Comparison of ENCODE assay signal across 23 cellular contexts in the genomic region with DNA sequence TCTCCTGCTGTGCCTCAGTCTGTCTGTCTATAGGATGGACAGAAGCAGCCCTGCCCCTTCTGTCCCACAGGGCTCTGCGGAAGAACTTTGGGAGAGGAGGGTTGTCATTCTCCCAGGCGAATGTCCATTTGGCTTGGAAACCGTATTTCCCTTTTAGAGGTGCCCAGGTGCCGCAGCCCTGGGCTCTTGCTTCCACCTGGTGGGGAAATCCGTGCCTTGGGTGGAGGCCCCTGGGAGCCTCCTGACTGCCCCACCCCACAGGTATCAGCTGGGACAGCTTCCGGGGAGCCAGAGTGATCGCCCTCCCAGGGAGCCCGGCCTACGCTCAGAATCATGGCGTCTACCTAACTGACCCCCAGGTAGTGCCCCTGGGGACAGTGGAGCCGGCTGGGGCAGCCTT. TPM values are rescaled to one million over a fixed set of nuclear protein-coding genes. Genes with fewer than 3 reads are reported as not detected.
DNase-seq lines count a peak whose midpoint lies in the region; ATAC-seq and TF ChIP-seq lines count a peak whose summit lies in the region.
"Had no signal": no experiment of that assay in that cellular context is flagged by ENCODE, and none has a peak within 500 bp of the region (broad histone marks: within the 10 kb centered on the region; RNA-seq: fewer than 3 reads in every experiment).

No MANE protein-coding gene starts in this region.

- no peak overlapping the region for H3K9ac ChIP-seq in OCI-LY3 (ENCODE audit: low read length)
- H3K9ac ChIP-seq: GM23248 had no signal

- no peaks in the 10 kb centered on the region for H3K9me3 ChIP-seq in OCI-LY3 (ENCODE audit: insufficient read depth, low read length)

- H4K20me1 ChIP-seq in OCI-LY3 (ENCODE audit: insufficient read depth, low read length), result no peaks in the 10 kb centered on the region

- H3K4me1 ChIP-seq in OCI-LY3 (ENCODE audit: low read length), result peaks cover 5% of the 10 kb centered on the region; the same call in 1 of the 2 replicates

- ATAC-seq in left colon, result peak; percentile 72
- no peak for ATAC-seq in HG02840 (IDR thresholded peaks at IDR 0.05; ENCODE audit: low FRiP score, unreplicated experiment)
- ATAC-seq: effector memory CD8-positive, alpha-beta T cell; left lobe of liver; natural killer cell treated with Interleukin-12 subunit alpha and Interleukin-12 subunit beta and Interleukin-15 and Interleukin-18, amount 100 ng/mL, for 72 hours; PC-3; T-cell had no signal

- H3K4me3 ChIP-seq in GM06990 (replicated peaks; ENCODE audit: low read depth, low read length) (no peak overlapping the region), OCI-LY3 (ENCODE audit: low read length) (no peak overlapping the region)
- H3K4me3 ChIP-seq: GM23248 had no signal

- DNase-seq in GM06990 (ENCODE audit: extremely low read depth, insufficient read length) (no peak), left colon (no peak), endothelial cell (ENCODE audit: low spot score) (no peak), ecto neural progenitor cell (ENCODE audit: low spot score) (no peak)
- DNase-seq: activated CD4-positive, alpha-beta T cell treated with anti-CD3 and anti-CD28 coated beads for 48 hours; activated naive CD8-positive, alpha-beta T cell treated with anti-CD3 and anti-CD28 coated beads for 36 hours; effector memory CD8-positive, alpha-beta T cell; glutamatergic neuron; GM23248; NCI-H1048; NCI-H2029; NCI-H345; PC-3; stimulated activated CD4-positive, alpha-beta T cell treated with anti-CD3 and anti-CD28 coated beads, Interleukin-2, amount 100 ng/mL, for 24 hours; stimulated activated naive CD4-positive, alpha-beta T cell treated with Interleukin-2 at 50 U/mL for 16 hours; T-cell had no signal

- H3K27ac ChIP-seq in OCI-LY3 (ENCODE audit: low read length), result no peak overlapping the region
- H3K27ac ChIP-seq: C4-2B, GM23248 had no signal

- intact Hi-C loops in left colon (cut with DNase I, micrococcal nuclease), result no loop called here

- H3K27ac Mint-ChIP-seq in endothelial cell (ENCODE audit: unreplicated experiment), result no peak overlapping the region
- H3K27ac Mint-ChIP-seq: activated naive CD8-positive, alpha-beta T cell treated with anti-CD3 and anti-CD28 coated beads for 36 hours; activated T-helper 2 cell treated with anti-CD3 and anti-CD28 coated beads, Interferon-gamma antibody, Interleukin-2, Interleukin-4, amounts not matched to agents 10 μg/mL and 5 μg/mL and 100 μg/mL, durations not matched to agents 14 hours and 24 hours and 36 hours; mesothelial cell of epicardium; natural killer cell treated with Interleukin-12 subunit alpha and Interleukin-12 subunit beta and Interleukin-15 and Interleukin-18, amount 100 ng/mL, for 72 hours; T-cell had no signal

- H3K36me3 ChIP-seq in GM06990 (ENCODE audit: control insufficient read depth, insufficient read depth, low read length), result peaks cover 10% of the 10 kb centered on the region
- H3K36me3 ChIP-seq in OCI-LY3 (replicated peaks; ENCODE audit: low read depth, low read length), result peaks cover 2% of the 10 kb centered on the region

- H3K36me3 Mint-ChIP-seq in endothelial cell (ENCODE audit: low read depth, unreplicated experiment), result no peaks in the 10 kb centered on the region
- H3K36me3 Mint-ChIP-seq: activated naive CD8-positive, alpha-beta T cell treated with anti-CD3 and anti-CD28 coated beads for 36 hours; mesothelial cell of epicardium; natural killer cell treated with Interleukin-12 subunit alpha and Interleukin-12 subunit beta and Interleukin-15 and Interleukin-18, amount 100 ng/mL, for 72 hours had no signal

- no peak overlapping the region for H3K4me3 Mint-ChIP-seq in endothelial cell (ENCODE audit: unreplicated experiment)
- H3K4me3 Mint-ChIP-seq: activated naive CD8-positive, alpha-beta T cell treated with anti-CD3 and anti-CD28 coated beads for 36 hours; effector memory CD8-positive, alpha-beta T cell; mesothelial cell of epicardium; natural killer cell treated with Interleukin-12 subunit alpha and Interleukin-12 subunit beta and Interleukin-15 and Interleukin-18, amount 100 ng/mL, for 72 hours; T-cell had no signal

- H3K4me2 ChIP-seq in OCI-LY3 (ENCODE audit: low read length), result no peak overlapping the region

- H2AFZ ChIP-seq in OCI-LY3 (ENCODE audit: low read depth, low read length), result no peak overlapping the region
- H2AFZ ChIP-seq: GM23248 had no signal

- H3K27me3 ChIP-seq in GM06990 (replicated peaks; ENCODE audit: control insufficient read depth, insufficient read depth, low read length), result no peaks in the 10 kb centered on the region
- H3K27me3 ChIP-seq in OCI-LY3 (ENCODE audit: low read depth, low read length), result no peaks in the 10 kb centered on the region

- H3K4me1 Mint-ChIP-seq in endothelial cell (ENCODE audit: unreplicated experiment), result no peaks in the 10 kb centered on the region
- H3K4me1 Mint-ChIP-seq: activated naive CD8-positive, alpha-beta T cell treated with anti-CD3 and anti-CD28 coated beads for 36 hours; mesothelial cell of epicardium; T-cell had no signal

- no peaks in the 10 kb centered on the region for H3K9me3 Mint-ChIP-seq in endothelial cell (ENCODE audit: unreplicated experiment)
- H3K9me3 Mint-ChIP-seq: activated naive CD8-positive, alpha-beta T cell treated with anti-CD3 and anti-CD28 coated beads for 36 hours; activated T-helper 2 cell treated with anti-CD3 and anti-CD28 coated beads, Interferon-gamma antibody, Interleukin-2, Interleukin-4, amounts not matched to agents 10 μg/mL and 5 μg/mL and 100 μg/mL, durations not matched to agents 14 hours and 24 hours and 36 hours; effector memory CD8-positive, alpha-beta T cell; mesothelial cell of epicardium; natural killer cell treated with Interleukin-12 subunit alpha and Interleukin-12 subunit beta and Interleukin-15 and Interleukin-18, amount 100 ng/mL, for 72 hours; T-cell had no signal

- TF ChIP-seq CTCF in GM06990 (IDR thresholded peaks at IDR 0.05; ENCODE audit: insufficient read depth, low read length, poor library complexity, severe bottlenecking), result peak; percentile 6
- TF ChIP-seq CTCF in OCI-LY3 (IDR thresholded peaks at IDR 0.05; ENCODE audit: low read depth, low read length), result peak; percentile 25
- no peak for TF ChIP-seq CTCF in endothelial cell (IDR thresholded peaks at IDR 0.05; ENCODE audit: unreplicated experiment)

- no peaks in the 10 kb centered on the region for H3K27me3 Mint-ChIP-seq in endothelial cell (ENCODE audit: unreplicated experiment)
- H3K27me3 Mint-ChIP-seq: activated naive CD8-positive, alpha-beta T cell treated with anti-CD3 and anti-CD28 coated beads for 36 hours; effector memory CD8-positive, alpha-beta T cell; natural killer cell treated with Interleukin-12 subunit alpha and Interleukin-12 subunit beta and Interleukin-15 and Interleukin-18, amount 100 ng/mL, for 72 hours; T-cell had no signal

- H3K79me2 ChIP-seq in OCI-LY3 (ENCODE audit: low read length), result no peaks in the 10 kb centered on the region

RNA-seq across cellular contexts. Expression of a gene that starts 12.7 kb away (rescaled TPM):
- 10 to 100 TPM; 36.5 to 48.8 TPM for total RNA-seq in left colon
- total RNA-seq in endothelial cell (ENCODE audit: unreplicated experiment), result 14.7 TPM

RNA-seq across cellular contexts. Expression of a gene that starts 28.2 kb away (rescaled TPM):
- 1 to 10 TPM; 6.0 to 8.7 TPM for total RNA-seq in left colon
- 87.0 TPM for total RNA-seq in endothelial cell (ENCODE audit: unreplicated experiment)

RNA-seq across cellular contexts. Expression of a gene that starts 56.2 kb away (rescaled TPM):
- total RNA-seq in left colon (10 to 100 TPM; 49.5 to 54.4 TPM), endothelial cell (ENCODE audit: unreplicated experiment) (64.1 TPM)

RNA-seq across cellular contexts. Expression of a gene that starts 56.5 kb away (rescaled TPM):
- total RNA-seq in left colon, result 100 to 1,000 TPM; 133 to 168 TPM
- total RNA-seq in endothelial cell (ENCODE audit: unreplicated experiment), result 228 TPM
